Comparison of ENCODE assay signal across 17 cellular contexts in genomic region chr10:6600224-6600987, GRCh38. TPM values are rescaled to one million over a fixed set of nuclear protein-coding genes. Genes with fewer than 3 reads are reported as not detected.
DNase-seq lines count a peak whose midpoint lies in the region; ATAC-seq and TF ChIP-seq lines count a peak whose summit lies in the region.
"Had no signal": no experiment of that assay in that cellular context is flagged by ENCODE, and none has a peak within 500 bp of the region (broad histone marks: within the 10 kb centered on the region; RNA-seq: fewer than 3 reads in every experiment).

No MANE protein-coding gene starts in this region.

- intact Hi-C loops in activated naive CD4-positive, alpha-beta T cell treated with anti-CD3 and anti-CD28 coated beads for 36 hours (cut with micrococcal nuclease) = loop anchor here (1.0 to 2.0 kb wide), 4 partner anchors 8 to 127 kb away; no protein-coding TSS in a partner anchor
- intact Hi-C loops in activated CD4-positive, alpha-beta memory T cell treated with anti-CD3 and anti-CD28 coated beads for 36 hours (cut with micrococcal nuclease) = loop anchor here (1.0 kb wide), 2 partner anchors 20 to 183 kb away; partner anchors contain the start of gene PRKCQ
- intact Hi-C loops in upper lobe of right lung (cut with DNase I) = no loop called here

- CTCF ChIA-PET in activated naive CD4-positive, alpha-beta T cell treated with anti-CD3 and anti-CD28 coated beads for 36 hours (lab: Charles Lee) = interaction anchor here (0.8 to 4.6 kb wide), 9 partner anchors 8 to 67 kb away, joined by 3 to 50 read pairs (median 4); partner anchors contain the start of gene PRKCQ
- CTCF ChIA-PET in activated CD4-positive, alpha-beta memory T cell treated with anti-CD3 and anti-CD28 coated beads for 36 hours (lab: Charles Lee) = interaction anchor here (0.6 to 3.5 kb wide), 4 partner anchors 11 to 182 kb away, joined by 3 to 31 read pairs (median 4); partner anchors contain the start of gene PRKCQ

- H3K27ac Mint-ChIP-seq in activated naive CD4-positive, alpha-beta T cell treated with anti-CD3 and anti-CD28 coated beads for 36 hours = peak overlapping the region; percentile 88
- peak overlapping the region; percentile 89 for H3K27ac Mint-ChIP-seq in activated CD4-positive, alpha-beta memory T cell treated with anti-CD3 and anti-CD28 coated beads for 36 hours
- H3K27ac Mint-ChIP-seq in osteocyte (ENCODE audit: unreplicated experiment) = no peak overlapping the region
- H3K27ac Mint-ChIP-seq: activated B cell treated with CpG ODN at 0.5 μM for 24 hours had no signal

- H3K4me3 ChIP-seq in upper lobe of right lung = no peak overlapping the region
- H3K4me3 ChIP-seq: ascending aorta had no signal

- TF ChIP-seq CTCF in upper lobe of right lung (IDR thresholded peaks at IDR 0.05) (no peak), osteocyte (IDR thresholded peaks at IDR 0.05) (no peak)

- no peaks in the 10 kb centered on the region for H3K27me3 Mint-ChIP-seq in activated naive CD4-positive, alpha-beta T cell treated with anti-CD3 and anti-CD28 coated beads for 36 hours (ENCODE audit: low read depth)
- H3K27me3 Mint-ChIP-seq in activated CD4-positive, alpha-beta memory T cell treated with anti-CD3 and anti-CD28 coated beads for 36 hours = no peaks in the 10 kb centered on the region
- H3K27me3 Mint-ChIP-seq in osteocyte (ENCODE audit: unreplicated experiment) = peaks cover 25% of the 10 kb centered on the region

- peak; percentile 43 for DNase-seq in activated naive CD4-positive, alpha-beta T cell treated with anti-CD3 and anti-CD28 coated beads for 36 hours
- DNase-seq in activated naive CD4-positive, alpha-beta T cell treated with anti-CD3 and anti-CD28 coated beads, Interleukin-2, amount 50 U/mL, for 16 hours = no peak
- DNase-seq in activated CD4-positive, alpha-beta memory T cell treated with anti-CD3 and anti-CD28 coated beads for 36 hours = no peak
- DNase-seq in upper lobe of right lung = no peak
- no peak for DNase-seq in osteocyte (ENCODE audit: extremely low spot score, unreplicated experiment)
- DNase-seq in SW480 (ENCODE audit: low spot score) = no peak
- DNase-seq: ACHN; activated B cell treated with CpG ODN at 0.5 μM for 24 hours; DND-41; foreskin keratinocyte; left cardiac atrium; NCI-H146; stimulated activated naive CD4-positive, alpha-beta T cell treated with Interleukin-2 at 50 U/mL for 16 hours had no signal

- H3K4me1 ChIP-seq in upper lobe of right lung = no peaks in the 10 kb centered on the region
- H3K4me1 ChIP-seq: ascending aorta, foreskin keratinocyte had no signal

- H3K27ac ChIP-seq in cingulate gyrus (ENCODE audit: low read depth, low read length) = peak overlapping the region; percentile 11
- no peak overlapping the region for H3K27ac ChIP-seq in upper lobe of right lung
- H3K27ac ChIP-seq: ascending aorta, foreskin keratinocyte, neutrophil had no signal

- no peaks in the 10 kb centered on the region for H3K9me3 ChIP-seq in upper lobe of right lung
- H3K9me3 ChIP-seq: ascending aorta, neutrophil had no signal

- H3K36me3 ChIP-seq in upper lobe of right lung = no peaks in the 10 kb centered on the region
- H3K36me3 ChIP-seq: ascending aorta, neutrophil had no signal

- ATAC-seq in upper lobe of right lung = peak; percentile 49
- ATAC-seq in GM21529 (IDR thresholded peaks at IDR 0.05; ENCODE audit: unreplicated experiment) = no peak
- ATAC-seq: foreskin keratinocyte, left cardiac atrium had no signal

- H3K4me1 Mint-ChIP-seq in activated naive CD4-positive, alpha-beta T cell treated with anti-CD3 and anti-CD28 coated beads for 36 hours (ENCODE audit: low read depth) = peaks cover 70% of the 10 kb centered on the region
- peaks cover 65% of the 10 kb centered on the region for H3K4me1 Mint-ChIP-seq in activated CD4-positive, alpha-beta memory T cell treated with anti-CD3 and anti-CD28 coated beads for 36 hours (ENCODE audit: low read depth)
- H3K4me1 Mint-ChIP-seq in osteocyte (ENCODE audit: unreplicated experiment) = no peaks in the 10 kb centered on the region

- H3K4me3 Mint-ChIP-seq in activated naive CD4-positive, alpha-beta T cell treated with anti-CD3 and anti-CD28 coated beads for 36 hours = peak overlapping the region; percentile 52
- peak overlapping the region; percentile 50 for H3K4me3 Mint-ChIP-seq in activated CD4-positive, alpha-beta memory T cell treated with anti-CD3 and anti-CD28 coated beads for 36 hours
- no peak overlapping the region for H3K4me3 Mint-ChIP-seq in osteocyte (ENCODE audit: unreplicated experiment)
- H3K4me3 Mint-ChIP-seq: activated B cell treated with CpG ODN at 0.5 μM for 24 hours had no signal

- H3K9me3 Mint-ChIP-seq in activated naive CD4-positive, alpha-beta T cell treated with anti-CD3 and anti-CD28 coated beads for 36 hours = peaks cover 5% of the 10 kb centered on the region
- peaks cover 4% of the 10 kb centered on the region for H3K9me3 Mint-ChIP-seq in activated CD4-positive, alpha-beta memory T cell treated with anti-CD3 and anti-CD28 coated beads for 36 hours
- H3K9me3 Mint-ChIP-seq in osteocyte (ENCODE audit: unreplicated experiment) = no peaks in the 10 kb centered on the region
- H3K9me3 Mint-ChIP-seq: activated B cell treated with CpG ODN at 0.5 μM for 24 hours had no signal

- no peaks in the 10 kb centered on the region for H3K27me3 ChIP-seq in upper lobe of right lung
- H3K27me3 ChIP-seq: ascending aorta, foreskin keratinocyte, neutrophil had no signal

- peaks cover 10% of the 10 kb centered on the region for H3K36me3 Mint-ChIP-seq in activated naive CD4-positive, alpha-beta T cell treated with anti-CD3 and anti-CD28 coated beads for 36 hours (ENCODE audit: low read depth)
- H3K36me3 Mint-ChIP-seq in activated CD4-positive, alpha-beta memory T cell treated with anti-CD3 and anti-CD28 coated beads for 36 hours = peaks cover 15% of the 10 kb centered on the region
- H3K36me3 Mint-ChIP-seq in osteocyte (ENCODE audit: unreplicated experiment) = no peaks in the 10 kb centered on the region

- POLR2A ChIA-PET in activated CD4-positive, alpha-beta memory T cell treated with anti-CD3 and anti-CD28 coated beads for 36 hours (lab: Charles Lee) = interaction anchor here (0.5 to 1.0 kb wide), 3 partner anchors 18 to 516 kb away, joined by 3 to 6 read pairs (median 6); no protein-coding TSS in a partner anchor

RNA-seq across cellular contexts. Expression of gene PRKCQ, which starts 20.3 kb away (rescaled TPM):
- 10 to 100 TPM; 49.5 to 53.0 TPM for total RNA-seq in activated naive CD4-positive, alpha-beta T cell treated with anti-CD3 and anti-CD28 coated beads for 36 hours
- 10 to 100 TPM; 44.3 to 45.2 TPM for total RNA-seq in activated CD4-positive, alpha-beta memory T cell treated with anti-CD3 and anti-CD28 coated beads for 36 hours
- 9.8 TPM for total RNA-seq in upper lobe of right lung
- total RNA-seq in osteocyte = 0.11 TPM in 1 of 2 replicates, not detected in the other
- total RNA-seq: ascending aorta had no signal
